Comparison of ENCODE assay signal across 33 cellular contexts in genomic region chr20:12022121-12022520, GRCh38.
"Had no signal": no experiment of that assay in that cellular context is flagged by ENCODE, and none has a peak within 500 bp of the region (broad histone marks: within the 10 kb centered on the region; RNA-seq: fewer than 3 reads in every experiment).

No MANE protein-coding gene starts in this region.

- H3K4me1 ChIP-seq: adrenal gland, body of pancreas had no signal

- H3K9me3 ChIP-seq: adrenal gland, body of pancreas had no signal

- FAIRE-seq: astrocyte, bronchial epithelial cell, TTC549 had no signal

- H3K36me3 ChIP-seq: adrenal gland, brain microvascular endothelial cell, cardiac muscle cell had no signal

- H3K27ac ChIP-seq: adrenal gland, body of pancreas, brain microvascular endothelial cell, cardiac muscle cell, VCaP had no signal

- H3K4me3 ChIP-seq: adrenal gland, body of pancreas, cardiac muscle cell had no signal

- H3K27me3 ChIP-seq: adrenal gland, body of pancreas, brain microvascular endothelial cell, cardiac muscle cell had no signal

- DNase-seq: activated B cell treated with CpG ODN at 0.5 μM for 24 hours; activated CD4-positive, alpha-beta memory T cell treated with anti-CD3 and anti-CD28 coated beads for 36 hours; activated CD4-positive, alpha-beta T cell treated with anti-CD3 and anti-CD28 coated beads for 4 hours; activated CD4-positive, alpha-beta T cell treated with anti-CD3 and anti-CD28 coated beads, Interleukin-2, amount 10 ng/mL, durations not matched to agents 24 days and 14 days; activated CD4-positive, alpha-beta T cell treated with anti-CD3 and anti-CD28 coated beads, Interleukin-2, amount 50 U/mL, for 1 hour; activated CD4-positive, alpha-beta T cell treated with anti-CD3 and anti-CD28 coated beads, Interleukin-2, amount 50 U/mL, for 4 hours; activated CD4-positive, CD25-positive, alpha-beta regulatory T cell treated with anti-CD3 and anti-CD28 coated beads, Interleukin-2, amount 50 U/mL, for 72 hours; activated CD8-positive, alpha-beta memory T cell treated with anti-CD3 and anti-CD28 coated beads, Interleukin-2, amount 50 U/mL, for 4 hours; activated CD8-positive, alpha-beta T cell treated with anti-CD3 and anti-CD28 coated beads for 36 hours; activated effector memory CD4-positive, alpha-beta T cell treated with anti-CD3 and anti-CD28 coated beads, Interleukin-2, amount 50 U/mL, for 16 hours; activated gamma-delta T cell treated with Interleukin-2 at 50 U/mL for 16 hours; activated naive CD4-positive, alpha-beta T cell; activated naive CD4-positive, alpha-beta T cell treated with anti-CD3 and anti-CD28 coated beads for 36 hours; activated naive CD4-positive, alpha-beta T cell treated with anti-CD3 and anti-CD28 coated beads, Interleukin-2, amount 50 U/mL, for 16 hours; activated naive CD8-positive, alpha-beta T cell treated with anti-CD3 and anti-CD28 coated beads for 36 hours; activated T-cell treated with anti-CD3 and anti-CD28 coated beads for 4 hours; activated T-cell treated with anti-CD3 and anti-CD28 coated beads, Interleukin-2, amount 50 U/mL, for 1 hour; activated T-cell treated with anti-CD3 and anti-CD28 coated beads, Interleukin-2, amount 50 U/mL, for 4 hours; activated T-cell treated with anti-CD3 and anti-CD28 coated beads, Interleukin-2, amount 50 U/mL, for 72 hours; adrenal gland; amniotic stem cell; aorta; body of pancreas; brain microvascular endothelial cell; cerebellar nuclear complex; T-helper 1 cell; T-helper 2 cell; T-helper 9 cell had no signal
